13 cellular contexts compared by ENCODE assay signal in genomic region chr1:16648250-16648649, GRCh38. TPM values are rescaled to one million over a fixed set of nuclear protein-coding genes. Genes with fewer than 3 reads are reported as not detected.
DNase-seq lines count a peak whose midpoint lies in the region; ATAC-seq, FAIRE-seq and TF ChIP-seq lines count a peak whose summit lies in the region.
"Not testable (repeated sequence)": the region's sequence is repeated elsewhere in the genome, so short reads cannot be mapped to it uniquely, and the experiment has no call there.
"Had no signal": no experiment of that assay in that cellular context is flagged by ENCODE, and none has a peak within 500 bp of the region (broad histone marks: within the 10 kb centered on the region; RNA-seq: fewer than 3 reads in every experiment).

No MANE protein-coding gene starts in this region.

- CTCF ChIA-PET in CD8-positive, alpha-beta T cell (lab: Charles Lee); activated CD4-positive, alpha-beta T cell treated with anti-CD3 and anti-CD28 coated beads for 36 hours (lab: Charles Lee): not testable (repeated sequence)

- not testable (repeated sequence) for H3K9ac ChIP-seq in kidney (ENCODE audit: low read length in 2 of 2); neuronal stem cell (ENCODE audit: low read depth, low read length, poor library complexity)

- peak overlapping the region; percentile 15 for H3K4me3 Mint-ChIP-seq in CD8-positive, alpha-beta T cell
- not testable (repeated sequence) for H3K4me3 Mint-ChIP-seq in activated CD4-positive, alpha-beta T cell treated with anti-CD3 and anti-CD28 coated beads for 36 hours; activated naive CD8-positive, alpha-beta T cell treated with anti-CD3 and anti-CD28 coated beads, Interleukin-2, amount 10 ng/mL, durations not matched to agents 7 days and 5 days

- peak overlapping the region; percentile 58 for H2BK15ac ChIP-seq in neuronal stem cell (ENCODE audit: low read length)

- peaks cover 18% of the 10 kb centered on the region for H3K4me1 ChIP-seq in CD8-positive, alpha-beta T cell (ENCODE audit: insufficient read depth, low read length)
- H3K4me1 ChIP-seq in kidney (ENCODE audit: control insufficient read depth in 1 of 2, insufficient read depth in 1 of 2, low read depth in 1 of 2, low read length in 2 of 2) (peaks cover 14 to 17% of the 10 kb centered on the region in 2 donors), neuronal stem cell (ENCODE audit: control insufficient read depth in 2 of 2, insufficient read depth in 1 of 2, low read depth in 1 of 2, low read length in 2 of 2) (peaks cover 9 to 12% of the 10 kb centered on the region in 2 donors)
- H3K4me1 ChIP-seq in uterus, result not testable (repeated sequence)

- TF ChIP-seq POLR2A in uterus (IDR thresholded peaks at IDR 0.05), result not testable (repeated sequence)

- H3K27me3 ChIP-seq in CD8-positive, alpha-beta T cell (ENCODE audit: insufficient read depth, low read length); neuronal stem cell (ENCODE audit: control insufficient read depth in 3 of 3, insufficient read depth in 3 of 3, low read depth in 1 of 3, low read length in 3 of 3); uterus: not testable (repeated sequence)

- not testable (repeated sequence) for H3K27me3 Mint-ChIP-seq in CD8-positive, alpha-beta T cell (ENCODE audit: low read depth); activated CD4-positive, alpha-beta T cell treated with anti-CD3 and anti-CD28 coated beads for 36 hours; activated naive CD8-positive, alpha-beta T cell treated with anti-CD3 and anti-CD28 coated beads, Interleukin-2, amount 10 ng/mL, durations not matched to agents 7 days and 5 days

- not testable (repeated sequence) for H2BK12ac ChIP-seq in neuronal stem cell (ENCODE audit: low read length)

- H2BK120ac ChIP-seq in neuronal stem cell (ENCODE audit: low read depth, low read length), result not testable (repeated sequence)

- peak in 4 of 7 experiments; percentile 3 to 44 (median 8) for DNase-seq in CD8-positive, alpha-beta T cell
- DNase-seq in activated CD4-positive, alpha-beta T cell treated with anti-CD3 and anti-CD28 coated beads for 36 hours, result peak; percentile 2
- DNase-seq in activated naive CD8-positive, alpha-beta T cell treated with anti-CD3 and anti-CD28 coated beads, Interleukin-2, amount 10 ng/mL, durations not matched to agents 7 days and 5 days, result peak; percentile 29
- DNase-seq in Right ventricle myocardium inferior (ENCODE audit: missing footprints) (peak; percentile 53), kidney (peak; percentile 54), uterus (peak; percentile 6 to 14)
- DNase-seq in neuronal stem cell (ENCODE audit: low spot score), result not testable (repeated sequence)
- DNase-seq in stimulated activated CD4-positive, alpha-beta T cell treated with anti-CD3 and anti-CD28 coated beads, Interleukin-15, amount 100 ng/mL, for 24 hours, result peak; percentile 2

- peak overlapping the region; percentile 56 for H3K14ac ChIP-seq in neuronal stem cell (ENCODE audit: low read length)

- not testable (repeated sequence) for H4K8ac ChIP-seq in neuronal stem cell (ENCODE audit: low read depth, low read length)

- H3K27ac Mint-ChIP-seq in CD8-positive, alpha-beta T cell; activated CD4-positive, alpha-beta T cell treated with anti-CD3 and anti-CD28 coated beads for 36 hours; activated naive CD8-positive, alpha-beta T cell treated with anti-CD3 and anti-CD28 coated beads, Interleukin-2, amount 10 ng/mL, durations not matched to agents 7 days and 5 days: not testable (repeated sequence)

- intact Hi-C loops in CD8-positive, alpha-beta T cell (cut with DNase I, micrococcal nuclease); activated CD4-positive, alpha-beta T cell treated with anti-CD3 and anti-CD28 coated beads for 36 hours (cut with DNase I, micrococcal nuclease); Right ventricle myocardium inferior (cut with DNase I); kidney (cut with DNase I); uterus (cut with DNase I; ENCODE audit: low total_unique reads): not testable (repeated sequence)

- H4K91ac ChIP-seq in neuronal stem cell (ENCODE audit: low read depth, low read length, poor library complexity), result not testable (repeated sequence)

- not testable (repeated sequence) for H3K23ac ChIP-seq in neuronal stem cell (ENCODE audit: low read depth, low read length, poor library complexity)

- not testable (repeated sequence) for H3K27ac ChIP-seq in CD8-positive, alpha-beta T cell (ENCODE audit: low read depth, low read length); kidney (ENCODE audit: low read depth in 2 of 2, low read length in 2 of 2); neuronal stem cell (replicated peaks; ENCODE audit: low read length); uterus

- not testable (repeated sequence) for H2AFZ ChIP-seq in neuronal stem cell (ENCODE audit: low read length)

- TF ChIP-seq CTCF in CD8-positive, alpha-beta T cell (IDR thresholded peaks at IDR 0.05); kidney (IDR thresholded peaks at IDR 0.05; ENCODE audit: borderline replicate concordance, extremely low read depth, insufficient read depth); uterus (IDR thresholded peaks at IDR 0.05): not testable (repeated sequence)

- not testable (repeated sequence) for H3K18ac ChIP-seq in neuronal stem cell (ENCODE audit: low read length)

- H2BK5ac ChIP-seq in neuronal stem cell (ENCODE audit: low read length), result not testable (repeated sequence)

- not testable (repeated sequence) for H3K4me3 ChIP-seq in CD8-positive, alpha-beta T cell (ENCODE audit: low read depth, low read length); kidney (ENCODE audit: low read length in 2 of 2); neuronal stem cell (ENCODE audit: low read length in 2 of 2); uterus

- H3K9me3 ChIP-seq in CD8-positive, alpha-beta T cell (ENCODE audit: low read length); kidney (ENCODE audit: control insufficient read depth in 1 of 2, low read length in 2 of 2); neuronal stem cell (replicated peaks in 1 of 2; ENCODE audit: control insufficient read depth in 2 of 2, insufficient read depth in 1 of 2, low read depth in 1 of 2, low read length in 2 of 2); uterus: not testable (repeated sequence)

- POLR2A ChIA-PET in CD8-positive, alpha-beta T cell (lab: Charles Lee); activated CD4-positive, alpha-beta T cell treated with anti-CD3 and anti-CD28 coated beads for 36 hours (lab: Charles Lee); activated naive CD8-positive, alpha-beta T cell treated with anti-CD3 and anti-CD28 coated beads, Interleukin-2, amount 10 ng/mL, durations not matched to agents 7 days and 5 days (lab: Charles Lee): not testable (repeated sequence)

- ATAC-seq in CD8-positive, alpha-beta T cell; activated CD4-positive, alpha-beta T cell treated with anti-CD3 and anti-CD28 coated beads for 36 hours; activated naive CD8-positive, alpha-beta T cell treated with anti-CD3 and anti-CD28 coated beads, Interleukin-2, amount 10 ng/mL, durations not matched to agents 7 days and 5 days (ENCODE audit: low read depth); Right ventricle myocardium inferior: not testable (repeated sequence)

- H3K9me3 Mint-ChIP-seq in CD8-positive, alpha-beta T cell; activated CD4-positive, alpha-beta T cell treated with anti-CD3 and anti-CD28 coated beads for 36 hours (ENCODE audit: low read depth); activated naive CD8-positive, alpha-beta T cell treated with anti-CD3 and anti-CD28 coated beads, Interleukin-2, amount 10 ng/mL, durations not matched to agents 7 days and 5 days: not testable (repeated sequence)

- H3K36me3 ChIP-seq in CD8-positive, alpha-beta T cell (ENCODE audit: insufficient read depth, low read length); kidney (ENCODE audit: control insufficient read depth in 1 of 2, insufficient read depth in 2 of 2, low read length in 2 of 2); neuronal stem cell (replicated peaks in 1 of 2; ENCODE audit: control insufficient read depth in 2 of 2, insufficient read depth in 2 of 2, low read length in 2 of 2); uterus: not testable (repeated sequence)

- H3K4me1 Mint-ChIP-seq in CD8-positive, alpha-beta T cell (ENCODE audit: low read depth); activated CD4-positive, alpha-beta T cell treated with anti-CD3 and anti-CD28 coated beads for 36 hours; activated naive CD8-positive, alpha-beta T cell treated with anti-CD3 and anti-CD28 coated beads, Interleukin-2, amount 10 ng/mL, durations not matched to agents 7 days and 5 days: not testable (repeated sequence)

- not testable (repeated sequence) for H3K79me1 ChIP-seq in neuronal stem cell (ENCODE audit: low read depth, low read length)

- H3K4ac ChIP-seq in neuronal stem cell (ENCODE audit: low read length), result not testable (repeated sequence)

- H3K4me2 ChIP-seq in neuronal stem cell (ENCODE audit: insufficient read depth, low read length, poor library complexity, severe bottlenecking), result not testable (repeated sequence)

- not testable (repeated sequence) for H3K36me3 Mint-ChIP-seq in CD8-positive, alpha-beta T cell; activated CD4-positive, alpha-beta T cell treated with anti-CD3 and anti-CD28 coated beads for 36 hours (ENCODE audit: low read depth); activated naive CD8-positive, alpha-beta T cell treated with anti-CD3 and anti-CD28 coated beads, Interleukin-2, amount 10 ng/mL, durations not matched to agents 7 days and 5 days

- no CpG with 5 or more reads among the region's 32 CpGs for WGBS in neuronal stem cell (ENCODE audit: extremely low coverage in 2 of 2, insufficient read length in 2 of 2, insufficient replicate concordance in 1 of 2), 2 donors

- not testable (repeated sequence) for H2AK5ac ChIP-seq in neuronal stem cell (ENCODE audit: low read depth, low read length)

- not testable (repeated sequence) for FAIRE-seq in kidney (lab: Jason Lieb, UNC)

RNA-seq across cellular contexts. Expression of gene RNU1-3, which starts 18.5 kb away (rescaled TPM):
- 1,000 to 10,000 TPM; 3,774 to 3,852 TPM for total RNA-seq in CD8-positive, alpha-beta T cell
- total RNA-seq in activated CD4-positive, alpha-beta T cell treated with anti-CD3 and anti-CD28 coated beads for 36 hours, result 1,000 to 10,000 TPM; 1,573 to 2,291 TPM
- 1,000 to 10,000 TPM; 3,257 to 3,430 TPM for total RNA-seq in activated naive CD8-positive, alpha-beta T cell treated with anti-CD3 and anti-CD28 coated beads, Interleukin-2, amount 10 ng/mL, durations not matched to agents 7 days and 5 days
- 4,572 TPM for total RNA-seq in Right ventricle myocardium inferior
- total RNA-seq in kidney, result 8,605 TPM
- polyA plus RNA-seq in kidney (ENCODE audit: insufficient read depth, low read depth, low replicate concordance), result 26.8 TPM
- 14.3 TPM for polyA plus RNA-seq in neuronal stem cell (2013, experiment 1 of 2)
- polyA plus RNA-seq in neuronal stem cell (2013, experiment 2 of 2), result 15.9 TPM
- 1,000 to 10,000 TPM in 1 of 4 donors, under 1 TPM in 3; under 0.01 to 2,125 (median under 0.01) TPM for total RNA-seq in uterus
- total RNA-seq: fibroblast of villous mesenchyme, G401, H4 had no signal
- polyA plus RNA-seq: neural cell, thymus had no signal

RNA-seq across cellular contexts. Expression of gene NBPF1, which starts 34.9 kb away (rescaled TPM):
- 1 to 10 TPM; 5.4 to 7.0 TPM for total RNA-seq in CD8-positive, alpha-beta T cell
- total RNA-seq in activated CD4-positive, alpha-beta T cell treated with anti-CD3 and anti-CD28 coated beads for 36 hours, result 1 to 10 TPM; 5.8 to 6.2 TPM
- total RNA-seq in activated naive CD8-positive, alpha-beta T cell treated with anti-CD3 and anti-CD28 coated beads, Interleukin-2, amount 10 ng/mL, durations not matched to agents 7 days and 5 days, result 10 to 100 TPM; 11.3 to 12.6 TPM
- total RNA-seq in Right ventricle myocardium inferior, result 12.4 TPM
- 56.3 TPM for total RNA-seq in kidney
- 8.0 TPM for polyA plus RNA-seq in kidney (ENCODE audit: insufficient read depth, low read depth, low replicate concordance)
- polyA plus RNA-seq in neuronal stem cell (2013, experiment 1 of 2), result 19.8 TPM
- 20.3 TPM for polyA plus RNA-seq in neuronal stem cell (2013, experiment 2 of 2)
- 100 to 1,000 TPM in 1 of 4 donors, 10 to 100 TPM in 3; 29.4 to 178 (median 39.2) TPM for total RNA-seq in uterus
